Comparison of ENCODE assay signal across 17 cellular contexts in the genomic region with DNA sequence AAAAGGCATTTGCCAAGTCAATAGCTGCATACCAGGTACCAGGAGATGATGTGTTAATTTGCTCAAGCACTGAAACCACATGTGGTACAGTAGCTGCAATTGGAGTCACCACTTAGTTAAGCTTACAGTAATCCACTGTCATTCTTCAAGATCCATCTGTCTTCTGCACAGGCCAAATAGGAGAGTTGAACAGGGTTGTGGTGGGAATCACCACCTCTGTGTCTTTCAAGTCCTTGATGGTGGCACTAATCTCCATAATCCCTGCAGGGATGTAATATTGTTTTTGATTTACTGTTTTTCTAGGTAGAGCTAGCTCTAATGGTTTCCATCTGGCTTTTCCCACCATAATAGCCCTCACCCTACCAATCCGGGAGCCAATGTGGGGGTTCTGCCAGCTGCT.
DNase-seq lines count a peak whose midpoint lies in the region; ATAC-seq, FAIRE-seq and TF ChIP-seq lines count a peak whose summit lies in the region.
"Had no signal": no experiment of that assay in that cellular context is flagged by ENCODE, and none has a peak within 500 bp of the region (broad histone marks: within the 10 kb centered on the region; RNA-seq: fewer than 3 reads in every experiment).

No MANE protein-coding gene starts in this region.

- no peak for ATAC-seq in HG03280 (IDR thresholded peaks at IDR 0.05; ENCODE audit: unreplicated experiment)
- ATAC-seq: A549; CD8-positive, alpha-beta T cell had no signal

- FAIRE-seq in D721Med (lab: Jason Lieb, UNC): peak; percentile 89
- FAIRE-seq: A549, G401.6, GM12891, GM19239 had no signal

- DNase-seq in D721Med (ENCODE audit: insufficient read length, low spot score) (no peak), NCI-H524 treated with DMSO at 0.1 percent for 48 hours (lab: John Stamatoyannopoulos, UW) (peak; percentile 93), NCI-H82 treated with DMSO at 0.1 percent for 48 hours (lab: John Stamatoyannopoulos, UW; ENCODE audit: unreplicated experiment) (peak; percentile 87), NCI-H146 (lab: John Stamatoyannopoulos, UW) (no peak)
- DNase-seq in activated CD4-positive, alpha-beta T cell treated with anti-CD3 and anti-CD28 coated beads, Interleukin-2, amount 50 U/mL, for 4 hours: no peak
- DNase-seq: AML-193; Caco-2; Calu3; CD4-positive, alpha-beta T cell; CD8-positive, alpha-beta T cell; DMS79 treated with DMSO at 0.1 percent for 48 hours; GF-D8 had no signal

- no peak for TF ChIP-seq CTCF in D721Med (IDR thresholded peaks at IDR 0.05; ENCODE audit: insufficient read depth, missing control alignments)

Comparison
In these comparisons a context has a peak if more than half of its experiments do, and no peak if none do; other contexts are left out.
1. DNase-seq: peak in NCI-H524 treated with DMSO at 0.1 percent for 48 hours (single experiment) and NCI-H82 treated with DMSO at 0.1 percent for 48 hours (single experiment); none in D721Med (single experiment), activated CD4-positive, alpha-beta T cell treated with anti-CD3 and anti-CD28 coated beads, Interleukin-2, amount 50 U/mL, for 4 hours (0 of 2) and NCI-H146 (single experiment).